In genomic region chr6:14028631-14029030, GRCh38 we compare ENCODE assay signal across 1 cellular context.
TF ChIP-seq lines count a peak whose summit lies in the region.

No MANE protein-coding gene starts in this region.

TF ChIP-seq in IMR-90, 13 proteins besides CTCF, POLR2A, EP300 and RAD21:
- TF ChIP-seq RCOR1 (IDR thresholded peaks at IDR 0.05; ENCODE audit: insufficient replicate concordance, low read length) = no peak
